In genomic region chr20:35003211-35004031, GRCh38 we compare ENCODE assay signal across 25 cellular contexts. TPM values are rescaled to one million over a fixed set of nuclear protein-coding genes. Genes with fewer than 3 reads are reported as not detected.
DNase-seq lines count a peak whose midpoint lies in the region; ATAC-seq and TF ChIP-seq lines count a peak whose summit lies in the region.
"Had no signal": no experiment of that assay in that cellular context is flagged by ENCODE, and none has a peak within 500 bp of the region (broad histone marks: within the 10 kb centered on the region; RNA-seq: fewer than 3 reads in every experiment).

No MANE protein-coding gene starts in this region.

- H3K27me3 Mint-ChIP-seq in stimulated activated naive CD8-positive, alpha-beta T cell treated with anti-CD3 and anti-CD28 coated beads, Interleukin-15, amount 100 ng/mL, for 72 hours, result no peaks in the 10 kb centered on the region
- H3K27me3 Mint-ChIP-seq in progenitor cell of endocrine pancreas, result no peaks in the 10 kb centered on the region
- H3K27me3 Mint-ChIP-seq: activated naive CD4-positive, alpha-beta T cell treated with anti-CD3 and anti-CD28 coated beads, Interleukin-2, amount 10 ng/mL, durations not matched to agents 7 days and 5 days had no signal

- H3K4me1 Mint-ChIP-seq in stimulated activated naive CD8-positive, alpha-beta T cell treated with anti-CD3 and anti-CD28 coated beads, Interleukin-15, amount 100 ng/mL, for 72 hours, result no peaks in the 10 kb centered on the region
- no peaks in the 10 kb centered on the region for H3K4me1 Mint-ChIP-seq in progenitor cell of endocrine pancreas (ENCODE audit: low read depth)
- H3K4me1 Mint-ChIP-seq: activated naive CD4-positive, alpha-beta T cell treated with anti-CD3 and anti-CD28 coated beads, Interleukin-2, amount 10 ng/mL, durations not matched to agents 7 days and 5 days; immature natural killer cell had no signal

- H3K4me3 Mint-ChIP-seq in stimulated activated naive CD8-positive, alpha-beta T cell treated with anti-CD3 and anti-CD28 coated beads, Interleukin-15, amount 100 ng/mL, for 72 hours, result no peak overlapping the region
- H3K4me3 Mint-ChIP-seq in progenitor cell of endocrine pancreas (ENCODE audit: low read depth), result no peak overlapping the region
- H3K4me3 Mint-ChIP-seq: activated naive CD4-positive, alpha-beta T cell treated with anti-CD3 and anti-CD28 coated beads, Interleukin-2, amount 10 ng/mL, durations not matched to agents 7 days and 5 days; activated T-cell treated with anti-CD3 and anti-CD28 coated beads, Interleukin-2, amount 50 U/mL, for 72 hours; HFFc6; immature natural killer cell had no signal

- H3K27ac Mint-ChIP-seq in stimulated activated naive CD8-positive, alpha-beta T cell treated with anti-CD3 and anti-CD28 coated beads, Interleukin-15, amount 100 ng/mL, for 72 hours, result no peak overlapping the region
- peak overlapping the region; percentile 4 for H3K27ac Mint-ChIP-seq in progenitor cell of endocrine pancreas
- H3K27ac Mint-ChIP-seq: activated naive CD4-positive, alpha-beta T cell treated with anti-CD3 and anti-CD28 coated beads, Interleukin-2, amount 10 ng/mL, durations not matched to agents 7 days and 5 days; activated T-cell treated with anti-CD3 and anti-CD28 coated beads, Interleukin-2, amount 50 U/mL, for 72 hours; HFFc6 had no signal

- no peak for TF ChIP-seq CTCF in progenitor cell of endocrine pancreas (IDR thresholded peaks at IDR 0.05; ENCODE audit: unreplicated experiment)
- TF ChIP-seq CTCF in vagina (IDR thresholded peaks at IDR 0.05), result no peak

- peaks cover 0 to 94% of the 10 kb centered on the region in 2 donors for H3K36me3 ChIP-seq in vagina

- peaks cover 31% of the 10 kb centered on the region for H3K36me3 Mint-ChIP-seq in progenitor cell of endocrine pancreas (ENCODE audit: insufficient read depth)

- no peaks in the 10 kb centered on the region for H3K9me3 Mint-ChIP-seq in stimulated activated naive CD8-positive, alpha-beta T cell treated with anti-CD3 and anti-CD28 coated beads, Interleukin-15, amount 100 ng/mL, for 72 hours
- H3K9me3 Mint-ChIP-seq in progenitor cell of endocrine pancreas (ENCODE audit: low read depth), result no peaks in the 10 kb centered on the region
- H3K9me3 Mint-ChIP-seq: activated naive CD4-positive, alpha-beta T cell treated with anti-CD3 and anti-CD28 coated beads, Interleukin-2, amount 10 ng/mL, durations not matched to agents 7 days and 5 days; activated T-cell treated with anti-CD3 and anti-CD28 coated beads, Interleukin-2, amount 50 U/mL, for 72 hours; HFFc6; immature natural killer cell had no signal

- H3K27ac ChIP-seq in vagina, result no peak overlapping the region
- H3K27ac ChIP-seq: hepatocyte, pancreas had no signal

- DNase-seq in stimulated activated naive CD8-positive, alpha-beta T cell treated with anti-CD3 and anti-CD28 coated beads, Interleukin-15, amount 100 ng/mL, for 72 hours, result no peak
- DNase-seq in stimulated activated naive CD8-positive, alpha-beta T cell treated with anti-CD3 and anti-CD28 coated beads, Interleukin-15, Interleukin-2, amounts not matched to agents 100 U/mL and 50 U/mL, for 24 hours, result no peak
- DNase-seq in left lobe of liver (ENCODE audit: low spot score) (peak; percentile 40), progenitor cell of endocrine pancreas (ENCODE audit: low spot score, unreplicated experiment) (no peak), vagina (ENCODE audit: extremely low spot score in 2 of 2) (no peak), activated gamma-delta T cell treated with Interleukin-2 at 50 U/mL for 16 hours (no peak), ACHN (no peak)
- DNase-seq: activated CD4-positive, alpha-beta T cell treated with anti-CD3 and anti-CD28 coated beads for 1 hour; activated CD8-positive, alpha-beta memory T cell treated with anti-CD3 and anti-CD28 coated beads for 24 hours; activated naive CD4-positive, alpha-beta T cell treated with anti-CD3 and anti-CD28 coated beads, Interleukin-2, amount 10 ng/mL, durations not matched to agents 7 days and 5 days; activated T-cell treated with anti-CD3 and anti-CD28 coated beads, Interleukin-2, amount 50 U/mL, for 72 hours; anterior cingulate cortex; DND-41; HFFc6; immature natural killer cell; NCI-H1048; NCI-H187 treated with DMSO at 0.1 percent for 48 hours; NCI-H345; NCI-H82; SIG-M5 had no signal

- in situ Hi-C loops in ACHN (cut with HindIII; ENCODE audit: low pct_ligation_motif_present, low pct_unique_long_range_greater_than_20kb, low sequenced_read_pairs), result no loop called here

- H3K27me3 ChIP-seq in vagina, result no peaks in the 10 kb centered on the region
- H3K27me3 ChIP-seq: hepatocyte, pancreas had no signal

- H3K9me3 ChIP-seq in vagina, result no peaks in the 10 kb centered on the region
- H3K9me3 ChIP-seq: pancreas had no signal

- TF ChIP-seq POLR2A in vagina (IDR thresholded peaks at IDR 0.05), result no peak

- peak; percentile 18 for ATAC-seq in stimulated activated naive CD8-positive, alpha-beta T cell treated with anti-CD3 and anti-CD28 coated beads, Interleukin-15, amount 100 ng/mL, for 72 hours
- ATAC-seq in stimulated activated naive CD8-positive, alpha-beta T cell treated with anti-CD3 and anti-CD28 coated beads, Interleukin-15, Interleukin-2, amounts not matched to agents 100 U/mL and 50 U/mL, for 24 hours, result no peak
- no peak for ATAC-seq in left lobe of liver
- ATAC-seq in GM18867 (IDR thresholded peaks at IDR 0.05; ENCODE audit: unreplicated experiment), result no peak
- ATAC-seq: activated T-cell treated with anti-CD3 and anti-CD28 coated beads, Interleukin-2, amount 50 U/mL, for 72 hours; pancreas had no signal

- H3K4me1 ChIP-seq in vagina, result no peaks in the 10 kb centered on the region
- H3K4me1 ChIP-seq: pancreas had no signal

- H3K4me3 ChIP-seq in vagina, result no peak overlapping the region
- H3K4me3 ChIP-seq: hepatocyte, pancreas had no signal

- intact Hi-C loops in vagina (cut with DNase I), result no loop called here

RNA-seq across cellular contexts. Expression of gene MYH7B, which starts 47.8 kb away (rescaled TPM):
- total RNA-seq in left lobe of liver (0.45 TPM), progenitor cell of endocrine pancreas (0.98 and 1.2 TPM in 2 replicates), vagina (under 0.01 TPM)
- total RNA-seq: epithelial cell of proximal tubule, fibroblast of villous mesenchyme had no signal

RNA-seq across cellular contexts. Expression of gene GSS, which starts 47.8 kb away (rescaled TPM):
- total RNA-seq in left lobe of liver, result 29.2 TPM
- 71.5 and 72.5 TPM in 2 replicates for total RNA-seq in progenitor cell of endocrine pancreas
- total RNA-seq in vagina, result 47.9 TPM
